Comparison of ENCODE assay signal across 9 cellular contexts in genomic region chr2:74334931-74335333, GRCh38. TPM values are rescaled to one million over a fixed set of nuclear protein-coding genes. Genes with fewer than 3 reads are reported as not detected.
DNase-seq lines count a peak whose midpoint lies in the region; ATAC-seq and TF ChIP-seq lines count a peak whose summit lies in the region.
"Had no signal": no experiment of that assay in that cellular context is flagged by ENCODE, and none has a peak within 500 bp of the region (broad histone marks: within the 10 kb centered on the region; RNA-seq: fewer than 3 reads in every experiment).

No MANE protein-coding gene starts in this region.

- no peaks in the 10 kb centered on the region for H3K4me1 Mint-ChIP-seq in activated T-helper 1 cell treated with anti-CD3 and anti-CD28 coated beads, Interleukin-12 subunit alpha, Interleukin-12 subunit beta, Interleukin-2, Interleukin-4 antibody, amounts not matched to agents 30 ng/mL and 10 ng/mL and 1 ng/mL, durations not matched to agents 14 hours and 24 hours and 36 hours (ENCODE audit: low read depth)

- H3K27me3 ChIP-seq in neutrophil = no peaks in the 10 kb centered on the region

- no peak for ATAC-seq in GM18520 (IDR thresholded peaks at IDR 0.05; ENCODE audit: unreplicated experiment)

- peaks cover 2% of the 10 kb centered on the region for H3K27me3 Mint-ChIP-seq in activated T-helper 1 cell treated with anti-CD3 and anti-CD28 coated beads, Interleukin-12 subunit alpha, Interleukin-12 subunit beta, Interleukin-2, Interleukin-4 antibody, amounts not matched to agents 30 ng/mL and 10 ng/mL and 1 ng/mL, durations not matched to agents 14 hours and 24 hours and 36 hours (ENCODE audit: insufficient read depth)
- H3K27me3 Mint-ChIP-seq: activated naive CD8-positive, alpha-beta T cell had no signal

- intact Hi-C loops in activated T-helper 1 cell treated with anti-CD3 and anti-CD28 coated beads, Interleukin-12 subunit alpha, Interleukin-12 subunit beta, Interleukin-2, Interleukin-4 antibody, amounts not matched to agents 30 ng/mL and 10 ng/mL and 1 ng/mL, durations not matched to agents 14 hours and 24 hours and 36 hours (cut with micrococcal nuclease) = loop anchor here (1.0 to 10.0 kb wide), 6 partner anchors 58 to 511 kb away; partner anchors contain the start of gene BOLA3

- H3K9me3 ChIP-seq in neutrophil = no peaks in the 10 kb centered on the region

- no peaks in the 10 kb centered on the region for H3K9me3 Mint-ChIP-seq in activated T-helper 1 cell treated with anti-CD3 and anti-CD28 coated beads, Interleukin-12 subunit alpha, Interleukin-12 subunit beta, Interleukin-2, Interleukin-4 antibody, amounts not matched to agents 30 ng/mL and 10 ng/mL and 1 ng/mL, durations not matched to agents 14 hours and 24 hours and 36 hours

- H3K36me3 Mint-ChIP-seq in activated T-helper 1 cell treated with anti-CD3 and anti-CD28 coated beads, Interleukin-12 subunit alpha, Interleukin-12 subunit beta, Interleukin-2, Interleukin-4 antibody, amounts not matched to agents 30 ng/mL and 10 ng/mL and 1 ng/mL, durations not matched to agents 14 hours and 24 hours and 36 hours (ENCODE audit: low read depth) = peaks cover 1% of the 10 kb centered on the region

- no peak overlapping the region for H3K4me3 ChIP-seq in fibroblast of the aortic adventitia (ENCODE audit: low read depth, low read length)
- no peak overlapping the region for H3K4me3 ChIP-seq in neutrophil (ENCODE audit: low read depth in 1 of 2, low read length in 1 of 2)

- H3K27ac Mint-ChIP-seq in activated T-helper 1 cell treated with anti-CD3 and anti-CD28 coated beads, Interleukin-12 subunit alpha, Interleukin-12 subunit beta, Interleukin-2, Interleukin-4 antibody, amounts not matched to agents 30 ng/mL and 10 ng/mL and 1 ng/mL, durations not matched to agents 14 hours and 24 hours and 36 hours = no peak overlapping the region
- H3K27ac Mint-ChIP-seq: activated naive CD8-positive, alpha-beta T cell had no signal

- peak; percentile 97 for TF ChIP-seq CTCF in fibroblast of the aortic adventitia (IDR thresholded peaks at IDR 0.05; ENCODE audit: insufficient read depth, low read length)
- TF ChIP-seq CTCF in neutrophil (IDR thresholded peaks at IDR 0.05) = peak; percentile 76

- TF ChIP-seq EP300 in Ishikawa (IDR thresholded peaks at IDR 0.05; ENCODE audit: borderline replicate concordance) = no peak

- no peak overlapping the region for H3K4me3 Mint-ChIP-seq in activated T-helper 1 cell treated with anti-CD3 and anti-CD28 coated beads, Interleukin-12 subunit alpha, Interleukin-12 subunit beta, Interleukin-2, Interleukin-4 antibody, amounts not matched to agents 30 ng/mL and 10 ng/mL and 1 ng/mL, durations not matched to agents 14 hours and 24 hours and 36 hours
- H3K4me3 Mint-ChIP-seq: activated naive CD8-positive, alpha-beta T cell had no signal

- H3K27ac ChIP-seq in neutrophil = no peak overlapping the region

- H3K4me1 ChIP-seq in neutrophil (ENCODE audit: control insufficient read depth in 1 of 2, insufficient read depth in 1 of 2, low read depth in 1 of 2, low read length in 1 of 2) = no peaks in the 10 kb centered on the region

- TF ChIP-seq RAD21 in Ishikawa (IDR thresholded peaks at IDR 0.05; ENCODE audit: low read depth) = peak; percentile 84

- DNase-seq in DMS53 treated with DMSO at 0.1 percent for 48 hours (lab: John Stamatoyannopoulos, UW; ENCODE audit: unreplicated experiment) (peak; percentile 72), RPMI7951 (ENCODE audit: low read depth) (peak; percentile 66), fibroblast of the aortic adventitia (ENCODE audit: low read depth) (peak; percentile 78), stromal cell of bone marrow (ENCODE audit: low read depth) (peak; percentile 53)
- peak; percentile 57 for DNase-seq in activated T-helper 1 cell treated with anti-CD3 and anti-CD28 coated beads, Interleukin-12 subunit alpha, Interleukin-12 subunit beta, Interleukin-2, Interleukin-4 antibody, amounts not matched to agents 30 ng/mL and 10 ng/mL and 1 ng/mL, durations not matched to agents 14 hours and 24 hours and 36 hours (ENCODE audit: low spot score)

- H3K36me3 ChIP-seq in neutrophil = no peaks in the 10 kb centered on the region

TF ChIP-seq in Ishikawa, 13 proteins besides CTCF, POLR2A, EP300 and RAD21:
- TF ChIP-seq CREB1 (IDR thresholded peaks at IDR 0.05; ENCODE audit: low read depth) = no peak
- no peak for TF ChIP-seq FOXM1 (IDR thresholded peaks at IDR 0.05; ENCODE audit: borderline replicate concordance, low read depth)
- no peak for TF ChIP-seq REST (IDR thresholded peaks at IDR 0.05; ENCODE audit: low read depth)
- no peak for TF ChIP-seq TEAD4 (IDR thresholded peaks at IDR 0.05)

RNA-seq across cellular contexts. Expression of gene SLC4A5, which starts 8.3 kb away (rescaled TPM):
- 0.10 TPM in 1 of 2 replicates, not detected in the other for total RNA-seq in RPMI7951 (2014; rRNA removed; shearing (Covaris generic))
- total RNA-seq in activated T-helper 1 cell treated with anti-CD3 and anti-CD28 coated beads, Interleukin-12 subunit alpha, Interleukin-12 subunit beta, Interleukin-2, Interleukin-4 antibody, amounts not matched to agents 30 ng/mL and 10 ng/mL and 1 ng/mL, durations not matched to agents 14 hours and 24 hours and 36 hours = 0.47 and 0.71 TPM in 2 replicates
- total RNA-seq in fibroblast of the aortic adventitia (ENCODE audit: low replicate concordance) = 0.25 and 0.45 TPM in 2 replicates

RNA-seq across cellular contexts. Expression of gene DCTN1, which starts 45.2 kb away (rescaled TPM):
- total RNA-seq in RPMI7951 (2014; rRNA removed; shearing (Covaris generic)) = 88.8 and 93.3 TPM in 2 replicates
- 83.0 and 84.0 TPM in 2 replicates for total RNA-seq in activated T-helper 1 cell treated with anti-CD3 and anti-CD28 coated beads, Interleukin-12 subunit alpha, Interleukin-12 subunit beta, Interleukin-2, Interleukin-4 antibody, amounts not matched to agents 30 ng/mL and 10 ng/mL and 1 ng/mL, durations not matched to agents 14 hours and 24 hours and 36 hours
- 147 and 293 TPM in 2 replicates for total RNA-seq in fibroblast of the aortic adventitia (ENCODE audit: low replicate concordance)
